8 cellular contexts compared by ENCODE assay signal in genomic region chrX:2614911-2615310, GRCh38.
A peak's percentile ranks its signal among the peaks of the same experiment; 100 is the strongest.
DNase-seq lines count a peak whose midpoint lies in the region; ATAC-seq, FAIRE-seq and TF ChIP-seq lines count a peak whose summit lies in the region.

No MANE protein-coding gene starts in this region.

- peaks cover 20% of the 10 kb centered on the region for H3K4me1 ChIP-seq in lower lobe of right lung
- peaks cover 14% of the 10 kb centered on the region for H3K4me1 ChIP-seq in vagina

- H3K27ac ChIP-seq in lower lobe of right lung (no peak overlapping the region), vagina (peak overlapping the region; percentile 23)

- TF ChIP-seq CTCF in bronchial epithelial cell (IDR thresholded peaks at IDR 0.05; ENCODE audit: insufficient read depth, low read length, severe bottlenecking) (peak; percentile 36), lower lobe of right lung (IDR thresholded peaks at IDR 0.05) (peak; percentile 32), vagina (IDR thresholded peaks at IDR 0.05) (peak in 1 of 3 experiments; percentile 26)

- ATAC-seq in Right ventricle myocardium inferior (peak; percentile 72), lower lobe of right lung (peak; percentile 72 to 75), HG03565 (IDR thresholded peaks at IDR 0.05; ENCODE audit: unreplicated experiment) (no peak)

- intact Hi-C loops in Right ventricle myocardium inferior (cut with DNase I) (no loop called here), cardiac septum (cut with DNase I) (loop anchor here (10.0 kb wide), 1 partner anchor 1160 kb away; the partner anchor contains the start of gene ASMTL), lower lobe of right lung (cut with DNase I) (no loop called here), vagina (cut with DNase I) (no loop called here)

- no peak for FAIRE-seq in bronchial epithelial cell (lab: Jason Lieb, UNC)

- no peak for DNase-seq in Right ventricle myocardium inferior (ENCODE audit: missing footprints)
- no peak for DNase-seq in cardiac septum (ENCODE audit: low spot score)
- peak; percentile 59 for DNase-seq in bronchial epithelial cell (ENCODE audit: low read depth)
- no peak for DNase-seq in lower lobe of right lung
- DNase-seq in vagina (ENCODE audit: extremely low spot score in 2 of 2): no peak
- DNase-seq in HuH-7.5 (ENCODE audit: low spot score): no peak
- DNase-seq in GM19240 (ENCODE audit: insufficient read length, low spot score): no peak

- H3K4me3 ChIP-seq in bronchial epithelial cell (ENCODE audit: low read depth, low read length) (no peak overlapping the region), lower lobe of right lung (no peak overlapping the region), vagina (no peak overlapping the region)

- no peaks in the 10 kb centered on the region for H3K27me3 ChIP-seq in bronchial epithelial cell (ENCODE audit: control insufficient read depth, insufficient read depth, low read length)
- H3K27me3 ChIP-seq in lower lobe of right lung (ENCODE audit: low read depth): no peaks in the 10 kb centered on the region
- H3K27me3 ChIP-seq in vagina: no peaks in the 10 kb centered on the region

- no peaks in the 10 kb centered on the region for H3K9me3 ChIP-seq in lower lobe of right lung
- H3K9me3 ChIP-seq in vagina: no peaks in the 10 kb centered on the region

- no peak for TF ChIP-seq POLR2A in vagina (IDR thresholded peaks at IDR 0.05)

- H3K36me3 ChIP-seq in bronchial epithelial cell (ENCODE audit: control insufficient read depth, insufficient read depth, low read length) (peaks cover 1% of the 10 kb centered on the region), lower lobe of right lung (peaks cover 45% of the 10 kb centered on the region), vagina (peaks cover 0 to 12% of the 10 kb centered on the region in 2 donors)
